In genomic region chr2:151766421-151767153, GRCh38 we compare ENCODE assay signal across 9 cellular contexts. TPM values are rescaled to one million over a fixed set of nuclear protein-coding genes. Genes with fewer than 3 reads are reported as not detected.
DNase-seq lines count a peak whose midpoint lies in the region; ATAC-seq and TF ChIP-seq lines count a peak whose summit lies in the region.
"Had no signal": no experiment of that assay in that cellular context is flagged by ENCODE, and none has a peak within 500 bp of the region (broad histone marks: within the 10 kb centered on the region; RNA-seq: fewer than 3 reads in every experiment).

No MANE protein-coding gene starts in this region.

- intact Hi-C loops in aorta (cut with DNase I): no loop called here

- no peak overlapping the region for H3K27ac ChIP-seq in aorta (ENCODE audit: low read depth in 1 of 2, low read length in 2 of 2)
- H3K27ac ChIP-seq: cardiac muscle cell had no signal

- no peaks in the 10 kb centered on the region for H3K27me3 ChIP-seq in aorta (ENCODE audit: control insufficient read depth in 1 of 2, insufficient read depth in 2 of 2, low read length in 1 of 2)
- H3K27me3 ChIP-seq: cardiac muscle cell had no signal

- no peak for TF ChIP-seq CTCF in GM13977 (IDR thresholded peaks at IDR 0.05; ENCODE audit: extremely low read depth, insufficient read depth, missing control alignments)

- no peaks in the 10 kb centered on the region for H3K4me1 ChIP-seq in aorta (ENCODE audit: control insufficient read depth in 1 of 2, insufficient read depth in 2 of 2, low read length in 2 of 2)

- TF ChIP-seq POLR2A in erythroblast (IDR thresholded peaks at IDR 0.05; ENCODE audit: low read length): no peak

- ATAC-seq in GM19452 (IDR thresholded peaks at IDR 0.05; ENCODE audit: unreplicated experiment): peak; percentile 50
- peak; percentile 64 for ATAC-seq in HG03354 (IDR thresholded peaks at IDR 0.05; ENCODE audit: poor library complexity, severe bottlenecking, unreplicated experiment)
- no peak for ATAC-seq in left lobe of liver
- ATAC-seq in aorta (ENCODE audit: low FRiP score): no peak

- no peak overlapping the region for H3K4me3 ChIP-seq in aorta (ENCODE audit: low read length in 2 of 2)
- H3K4me3 ChIP-seq: cardiac muscle cell had no signal

- WGBS in aorta, 2 donors: 88 to 91% methylated on average over 4 of the region's 4 CpGs

- in situ Hi-C loops in GM13977 (cut with MboI; ENCODE audit: low pct_unique_long_range_greater_than_20kb, low sequenced_read_pairs, unreplicated experiment): no loop called here

- H3K9me3 ChIP-seq in aorta (ENCODE audit: control insufficient read depth, low read length): no peaks in the 10 kb centered on the region

- H3K36me3 ChIP-seq in aorta (ENCODE audit: control insufficient read depth in 1 of 2, insufficient read depth in 2 of 2, low read length in 1 of 2): peaks cover 0 to 5% of the 10 kb centered on the region in 2 donors
- H3K36me3 ChIP-seq: cardiac muscle cell had no signal

- DNase-seq in GM13977 (ENCODE audit: low spot score) (peak; percentile 40), erythroblast (lab: John Stamatoyannopoulos, UW) (peak; percentile 32 to 53), left lobe of liver (ENCODE audit: low spot score) (no peak), NCI-H524 (lab: John Stamatoyannopoulos, UW) (no peak), aorta (no peak), AML-193 (lab: John Stamatoyannopoulos, UW) (no peak)

RNA-seq across cellular contexts. Expression of gene NEB, which starts 32.3 kb away (rescaled TPM):
- total RNA-seq in left lobe of liver (0.91 TPM), aorta (1 to 10 TPM; 1.6 to 3.1 TPM)
- 1 to 10 TPM; 2.2 to 2.9 TPM for polyA plus RNA-seq in aorta

Comparison
In these comparisons a context has a peak if more than half of its experiments do, and no peak if none do; other contexts are left out.
1. DNase-seq: peak in GM13977 (single experiment) and erythroblast (2 of 2); none in left lobe of liver (single experiment), NCI-H524 (0 of 2), aorta (0 of 2) and AML-193 (0 of 2).
2. ATAC-seq: peak in GM19452 (single experiment) and HG03354 (single experiment); none in left lobe of liver (single experiment) and aorta (single experiment).